In the genomic region with DNA sequence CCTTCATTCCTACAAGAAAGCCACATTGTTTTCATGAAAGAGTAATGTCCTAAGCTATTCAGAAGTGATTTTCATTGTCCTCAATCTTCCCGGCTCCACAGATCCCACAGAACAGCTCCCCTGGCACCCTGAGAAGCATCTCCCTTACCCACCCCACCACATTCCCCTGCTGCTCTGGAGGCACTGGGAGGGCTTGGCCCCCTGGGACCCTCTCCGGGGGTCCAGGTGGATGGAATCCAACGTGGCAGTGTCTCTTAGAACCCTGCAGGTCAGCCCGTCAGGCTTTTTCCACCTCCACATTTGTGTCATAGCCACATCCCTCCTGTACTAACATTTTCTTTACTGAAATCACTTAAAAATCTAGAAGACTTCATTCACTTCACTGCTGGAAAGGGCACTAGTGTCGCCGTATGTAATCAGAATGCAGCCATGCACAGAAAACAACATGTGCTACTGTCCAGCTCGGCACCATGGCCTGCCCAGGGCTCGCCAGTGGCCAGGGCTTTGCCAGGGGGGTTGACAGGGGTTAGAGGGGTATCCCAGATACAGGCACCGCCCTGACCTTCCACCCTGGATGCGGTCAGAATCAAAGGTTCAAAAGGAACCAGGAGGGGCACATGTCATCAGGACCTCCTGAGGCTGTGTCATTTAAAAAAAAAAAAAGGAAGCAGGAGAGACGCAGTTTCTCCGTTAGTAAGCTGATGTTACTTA, we compare ENCODE assay signal across 18 cellular contexts.
DNase-seq lines count a peak whose midpoint lies in the region; ATAC-seq, FAIRE-seq and TF ChIP-seq lines count a peak whose summit lies in the region.
"Had no signal": no experiment of that assay in that cellular context is flagged by ENCODE, and none has a peak within 500 bp of the region (broad histone marks: within the 10 kb centered on the region; RNA-seq: fewer than 3 reads in every experiment).

No MANE protein-coding gene starts in this region.

- in situ Hi-C loops in K562 (cut with MboI): no loop called here

- H3K27ac ChIP-seq in HL-60 (replicated peaks): peak overlapping the region; percentile 42
- H3K27ac ChIP-seq in K562 (ENCODE audit: extremely low read depth, low read depth, low read length): no peak overlapping the region
- H3K27ac ChIP-seq in coronary artery: no peak overlapping the region

- H3K36me3 ChIP-seq in K562 (ENCODE audit: control insufficient read depth, insufficient read depth, low read length): no peaks in the 10 kb centered on the region

- no peaks in the 10 kb centered on the region for H3K9me3 Mint-ChIP-seq in nephron progenitor cell

- H3K27me3 Mint-ChIP-seq in nephron progenitor cell (ENCODE audit: low read depth, poor library complexity): peaks cover 14% of the 10 kb centered on the region

- intact Hi-C loops in K562 (cut with micrococcal nuclease): no loop called here

- peak overlapping the region; percentile 92 for H3K27ac Mint-ChIP-seq in nephron progenitor cell
- H3K27ac Mint-ChIP-seq: IgD-negative memory B cell had no signal

- no peak overlapping the region for H3K4me3 Mint-ChIP-seq in nephron progenitor cell
- H3K4me3 Mint-ChIP-seq: IgD-negative memory B cell had no signal

- DNase-seq in AG20443 (ENCODE audit: low spot score) (peak; percentile 4), HL-60 (ENCODE audit: low read depth in 1 of 2, low spot score in 1 of 2) (no peak), K562 (ENCODE audit: extremely low read depth in 1 of 4, low spot score in 3 of 4) (no peak), nephron progenitor cell (no peak), mesenteric fat pad (ENCODE audit: low spot score) (no peak), coronary artery (ENCODE audit: low spot score) (no peak), NCI-H446 (lab: John Stamatoyannopoulos, UW) (no peak), nucleus accumbens (lab: John Stamatoyannopoulos, UW) (no peak)
- DNase-seq: C1 segment of cervical spinal cord, GF-D8, NCI-H2029, NCI-H510A treated with DMSO at 0.1 percent for 48 hours, SHP77, SK-N-SH had no signal

- ATAC-seq in K562: no peak

- H3K79me2 ChIP-seq in K562 (ENCODE audit: control insufficient read depth, insufficient read depth, low read length): no peaks in the 10 kb centered on the region

- peak overlapping the region in 1 of 2 experiments; percentile 17; a peak in 1 of 4 replicates for H3K9ac ChIP-seq in K562 (ENCODE audit: insufficient read depth in 1 of 2, low read depth in 2 of 2, low read length in 2 of 2)
- H3K9ac ChIP-seq: SK-N-SH had no signal

- H4K20me1 ChIP-seq in K562 (replicated peaks; ENCODE audit: control insufficient read depth, insufficient read depth, low read length): no peaks in the 10 kb centered on the region

- no peak for TF ChIP-seq POLR2A in K562 (conservative IDR thresholded peaks at IDR 0.05)

- H3K4me1 ChIP-seq in K562 (replicated peaks in 1 of 2; ENCODE audit: control insufficient read depth in 2 of 2, insufficient read depth in 2 of 2, low read length in 2 of 2): peaks cover 8 to 18% of the 10 kb centered on the region in 2 experiments; a peak in 4 of 5 replicates

- H3K9me1 ChIP-seq in K562 (ENCODE audit: control insufficient read depth, insufficient read depth, low read length): no peaks in the 10 kb centered on the region

- no peak overlapping the region for H3K4me2 ChIP-seq in K562 (ENCODE audit: insufficient read depth, low read length)
- H3K4me2 ChIP-seq: SK-N-SH had no signal

- no peaks in the 10 kb centered on the region for H3K36me3 Mint-ChIP-seq in nephron progenitor cell (ENCODE audit: low read depth)
- H3K36me3 Mint-ChIP-seq: IgD-negative memory B cell had no signal

- BruUV-seq in K562 (replicated peaks; lab: Mats Ljungman, UMichigan): no TSS peak

- TF ChIP-seq CTCF in HL-60 (IDR thresholded peaks at IDR 0.05; ENCODE audit: insufficient read depth, low read length) (no peak), K562 (IDR thresholded peaks at IDR 0.05 in 2 of 3, conservative IDR thresholded peaks at IDR 0.05 in 1 of 3; ENCODE audit: insufficient read depth in 2 of 3, low read depth in 1 of 3, low read length in 3 of 3) (no peak), nephron progenitor cell (IDR thresholded peaks at IDR 0.05) (no peak), coronary artery (IDR thresholded peaks at IDR 0.05) (no peak)

- no peaks in the 10 kb centered on the region for H3K9me3 ChIP-seq in K562 (replicated peaks; ENCODE audit: control insufficient read depth, insufficient read depth, low read depth, low read length)
- H3K9me3 ChIP-seq: SK-N-SH had no signal

- no peaks in the 10 kb centered on the region for H3K27me3 ChIP-seq in HL-60 (ENCODE audit: insufficient read depth, poor library complexity, severe bottlenecking)
- no peaks in the 10 kb centered on the region for H3K27me3 ChIP-seq in K562 (ENCODE audit: control insufficient read depth in 2 of 2, insufficient read depth in 2 of 2, low read length in 2 of 2)

- no peak for TF ChIP-seq EP300 in K562 (IDR thresholded peaks at IDR 0.05; ENCODE audit: low read length)

- no peak overlapping the region for H3K4me3 ChIP-seq in HL-60 (replicated peaks; ENCODE audit: insufficient read depth, low read length)
- H3K4me3 ChIP-seq in K562: no peak overlapping the region
- H3K4me3 ChIP-seq in coronary artery: no peak overlapping the region

- TF ChIP-seq RAD21 in K562 (CRISPR knock-in tag; conservative IDR thresholded peaks at IDR 0.05 in 1 of 2, IDR thresholded peaks at IDR 0.05 in 1 of 2): no peak

- POLR2A ChIA-PET in K562 (lab: Yijun Ruan, JAX): no interaction called here

- WGBS in K562 (ENCODE audit: insufficient coverage, low coverage, missing lambda C conversion rate): 60% methylated on average over 12 of the region's 12 CpGs

- no peak overlapping the region for H2AFZ ChIP-seq in K562 (ENCODE audit: low read depth, low read length)

- CTCF ChIA-PET in K562 (lab: Yijun Ruan, JAX; ENCODE audit: low intra/inter-chr PET ratio): no interaction called here

- H3K4me1 Mint-ChIP-seq in nephron progenitor cell: peaks cover 55% of the 10 kb centered on the region
- H3K4me1 Mint-ChIP-seq: IgD-negative memory B cell had no signal

- no peak for FAIRE-seq in K562 (lab: Jason Lieb, UNC)
- FAIRE-seq: A204.1, GM12892, HTR-8/SVneo had no signal

TF ChIP-seq in K562, 482 proteins besides CTCF, POLR2A, EP300 and RAD21:
- TF ChIP-seq MAX (CRISPR knock-in tag; IDR thresholded peaks at IDR 0.05) (peak; percentile 35; the same call in 1 of the 2 replicates), SRSF7 (optimal IDR thresholded peaks at IDR 0.05; ENCODE audit: low read depth, low read length) (no peak)
